26 cellular contexts compared by ENCODE assay signal in genomic region chr6:134272365-134272764, GRCh38. TPM values are rescaled to one million over a fixed set of nuclear protein-coding genes. Genes with fewer than 3 reads are reported as not detected.
DNase-seq lines count a peak whose midpoint lies in the region; ATAC-seq and TF ChIP-seq lines count a peak whose summit lies in the region.
"Had no signal": no experiment of that assay in that cellular context is flagged by ENCODE, and none has a peak within 500 bp of the region (broad histone marks: within the 10 kb centered on the region; RNA-seq: fewer than 3 reads in every experiment).

No MANE protein-coding gene starts in this region.

- H3K4me3 Mint-ChIP-seq in activated CD8-positive, alpha-beta memory T cell treated with anti-CD3 and anti-CD28 coated beads, Interleukin-2, amount 10 ng/mL, durations not matched to agents 7 days and 5 days = no peak overlapping the region
- no peak overlapping the region for H3K4me3 Mint-ChIP-seq in activated naive CD8-positive, alpha-beta T cell treated with anti-CD3 and anti-CD28 coated beads for 36 hours
- H3K4me3 Mint-ChIP-seq in nephron = no peak overlapping the region
- H3K4me3 Mint-ChIP-seq: brain had no signal

- no peaks in the 10 kb centered on the region for H3K27me3 Mint-ChIP-seq in activated CD8-positive, alpha-beta memory T cell treated with anti-CD3 and anti-CD28 coated beads, Interleukin-2, amount 10 ng/mL, durations not matched to agents 7 days and 5 days
- no peaks in the 10 kb centered on the region for H3K27me3 Mint-ChIP-seq in activated naive CD8-positive, alpha-beta T cell treated with anti-CD3 and anti-CD28 coated beads for 36 hours
- peaks cover 3% of the 10 kb centered on the region for H3K27me3 Mint-ChIP-seq in nephron (ENCODE audit: low read depth)

- no peak for ATAC-seq in activated CD8-positive, alpha-beta memory T cell treated with anti-CD3 and anti-CD28 coated beads, Interleukin-2, amount 10 ng/mL, durations not matched to agents 7 days and 5 days
- ATAC-seq in GM18867 (IDR thresholded peaks at IDR 0.05; ENCODE audit: unreplicated experiment) = peak; percentile 51
- no peak for ATAC-seq in HG03108 (IDR thresholded peaks at IDR 0.05; ENCODE audit: unreplicated experiment)
- ATAC-seq in HG02759 (IDR thresholded peaks at IDR 0.05; ENCODE audit: unreplicated experiment) = no peak
- no peak for ATAC-seq in HG02885 (IDR thresholded peaks at IDR 0.05; ENCODE audit: poor library complexity, unreplicated experiment)
- ATAC-seq: A549, heart left ventricle, left colon, psoas muscle had no signal

- peaks cover 28% of the 10 kb centered on the region for H3K4me1 Mint-ChIP-seq in activated CD8-positive, alpha-beta memory T cell treated with anti-CD3 and anti-CD28 coated beads, Interleukin-2, amount 10 ng/mL, durations not matched to agents 7 days and 5 days
- H3K4me1 Mint-ChIP-seq in activated naive CD8-positive, alpha-beta T cell treated with anti-CD3 and anti-CD28 coated beads for 36 hours = peaks cover 28% of the 10 kb centered on the region
- H3K4me1 Mint-ChIP-seq in nephron = peaks cover 6% of the 10 kb centered on the region

- H3K36me3 Mint-ChIP-seq in activated CD8-positive, alpha-beta memory T cell treated with anti-CD3 and anti-CD28 coated beads, Interleukin-2, amount 10 ng/mL, durations not matched to agents 7 days and 5 days = no peaks in the 10 kb centered on the region
- peaks cover 7% of the 10 kb centered on the region for H3K36me3 Mint-ChIP-seq in activated naive CD8-positive, alpha-beta T cell treated with anti-CD3 and anti-CD28 coated beads for 36 hours
- no peaks in the 10 kb centered on the region for H3K36me3 Mint-ChIP-seq in nephron (ENCODE audit: low read depth)

- CTCF ChIA-PET in activated CD8-positive, alpha-beta memory T cell treated with anti-CD3 and anti-CD28 coated beads, Interleukin-2, amount 10 ng/mL, durations not matched to agents 7 days and 5 days (lab: Charles Lee) = interaction anchor here (0.9 to 1.6 kb wide), 2 partner anchors 25 to 94 kb away, joined by 3 read pairs; no protein-coding TSS in a partner anchor

- TF ChIP-seq CTCF in nephron (IDR thresholded peaks at IDR 0.05; ENCODE audit: unreplicated experiment in 3 of 3) = no peak

- H3K27ac Mint-ChIP-seq in activated CD8-positive, alpha-beta memory T cell treated with anti-CD3 and anti-CD28 coated beads, Interleukin-2, amount 10 ng/mL, durations not matched to agents 7 days and 5 days = peak overlapping the region; percentile 27
- peak overlapping the region; percentile 7 for H3K27ac Mint-ChIP-seq in activated naive CD8-positive, alpha-beta T cell treated with anti-CD3 and anti-CD28 coated beads for 36 hours
- peak overlapping the region in 2 of 3 experiments; percentile 5 to 15 for H3K27ac Mint-ChIP-seq in nephron
- H3K27ac Mint-ChIP-seq: brain had no signal

- DNase-seq in activated CD8-positive, alpha-beta memory T cell treated with anti-CD3 and anti-CD28 coated beads, Interleukin-2, amount 10 ng/mL, durations not matched to agents 7 days and 5 days = no peak
- DNase-seq in activated CD8-positive, alpha-beta memory T cell treated with anti-CD3 and anti-CD28 coated beads, Interleukin-2, amount 50 U/mL, for 4 hours = no peak
- DNase-seq in activated naive CD8-positive, alpha-beta T cell treated with anti-CD3 and anti-CD28 coated beads for 36 hours = no peak
- DNase-seq: activated CD4-positive, alpha-beta T cell treated with anti-CD3 and anti-CD28 coated beads, Interleukin-2, amount 50 U/mL, for 1 hour; adrenal gland; BE2C; Calu3; DND-41; effector CD8-positive, alpha-beta T cell; foreskin fibroblast; heart left ventricle; left colon; NCI-H187; NCI-H2171 treated with DMSO at 0.1 percent for 48 hours; NCI-H524; nucleus accumbens; psoas muscle; substantia nigra; upper lobe of left lung had no signal

- H3K9me3 Mint-ChIP-seq in activated CD8-positive, alpha-beta memory T cell treated with anti-CD3 and anti-CD28 coated beads, Interleukin-2, amount 10 ng/mL, durations not matched to agents 7 days and 5 days (ENCODE audit: low read depth) = no peaks in the 10 kb centered on the region
- peaks cover 4% of the 10 kb centered on the region for H3K9me3 Mint-ChIP-seq in activated naive CD8-positive, alpha-beta T cell treated with anti-CD3 and anti-CD28 coated beads for 36 hours
- no peaks in the 10 kb centered on the region for H3K9me3 Mint-ChIP-seq in nephron

RNA-seq across cellular contexts. Expression of gene SGK1, which starts 45.5 kb away (rescaled TPM):
- 10 to 100 TPM; 14.8 to 36.5 TPM for total RNA-seq in activated CD8-positive, alpha-beta memory T cell treated with anti-CD3 and anti-CD28 coated beads, Interleukin-2, amount 10 ng/mL, durations not matched to agents 7 days and 5 days
- total RNA-seq in activated naive CD8-positive, alpha-beta T cell treated with anti-CD3 and anti-CD28 coated beads for 36 hours = 100 to 1,000 TPM; 129 to 141 TPM
